In the genomic region with DNA sequence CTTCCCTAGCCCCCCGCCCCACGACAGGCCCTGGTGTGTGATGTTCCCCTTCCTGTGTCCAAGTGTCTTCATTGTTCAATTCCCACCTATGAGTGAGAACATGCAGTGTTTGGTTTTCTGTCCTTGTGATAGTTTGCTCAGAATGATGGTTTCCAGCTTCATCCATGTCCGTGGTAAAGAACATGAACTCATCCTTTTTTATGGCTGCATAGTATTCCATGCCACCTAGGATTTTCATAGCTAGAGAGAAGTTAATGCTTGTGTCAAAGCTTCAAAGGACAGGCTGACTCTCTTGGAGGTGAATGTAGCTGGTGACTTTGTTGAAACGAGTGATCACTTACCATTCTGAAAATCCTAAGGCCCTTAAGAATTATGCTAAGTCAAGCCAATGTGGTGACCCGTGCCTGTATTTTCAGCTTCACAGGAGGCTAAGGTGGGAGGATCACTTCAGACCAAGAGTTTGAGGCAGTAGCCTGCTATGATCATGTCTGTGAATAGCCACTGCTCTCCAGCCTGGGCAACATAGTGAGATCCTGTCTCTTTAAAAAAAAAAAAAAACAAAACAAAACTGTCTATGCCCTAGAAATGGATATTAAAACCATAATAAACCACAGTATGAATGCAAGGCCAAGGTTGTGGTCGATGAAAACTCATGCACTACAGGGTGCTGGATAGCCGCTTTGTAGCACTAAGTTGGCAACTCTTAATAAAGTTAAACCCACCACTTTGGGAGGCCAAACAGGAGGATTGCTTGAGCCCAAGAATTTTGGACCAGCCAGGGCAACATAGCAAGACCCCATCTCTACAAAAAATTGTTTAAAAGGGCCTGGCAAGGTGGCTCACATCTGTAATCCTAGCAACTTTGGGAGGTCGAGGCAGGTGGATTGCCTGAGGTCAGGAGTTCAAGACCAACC, we compare ENCODE assay signal across 26 cellular contexts.
"Had no signal": no experiment of that assay in that cellular context is flagged by ENCODE, and none has a peak within 500 bp of the region (broad histone marks: within the 10 kb centered on the region; RNA-seq: fewer than 3 reads in every experiment).

No MANE protein-coding gene starts in this region.

- DNase-seq: dermis blood vessel endothelial cell; effector memory CD4-positive, alpha-beta T cell; head of caudate nucleus; left ventricle myocardium superior; mesendoderm; midbrain; naive thymus-derived CD4-positive, alpha-beta T cell; stimulated activated CD4-positive, alpha-beta T cell treated with anti-CD3 and anti-CD28 coated beads, Interleukin-12 subunit alpha, Interleukin-12 subunit beta, amount 100 ng/mL, for 4 hours; stimulated activated CD4-positive, alpha-beta T cell treated with anti-CD3 and anti-CD28 coated beads, Interleukin-2, amount 100 ng/mL, for 24 hours; stimulated activated CD4-positive, alpha-beta T cell treated with anti-CD3 and anti-CD28 coated beads, Interleukin-4, amount 100 ng/mL, for 24 hours had no signal

- H3K27me3 ChIP-seq: neural progenitor cell, right atrium auricular region, tibial nerve, upper lobe of left lung had no signal

- H3K4me3 ChIP-seq: coronary artery, lung, neural progenitor cell, prostate gland, right atrium auricular region, smooth muscle cell, thoracic aorta, tibial nerve, upper lobe of left lung had no signal

- H3K27ac ChIP-seq: coronary artery, neural progenitor cell, prostate gland, right atrium auricular region, thoracic aorta, tibial nerve, upper lobe of left lung had no signal

- H3K27me3 Mint-ChIP-seq: naive thymus-derived CD4-positive, alpha-beta T cell; stimulated activated memory B cell treated with anti-CD40 and anti-IgM and Interleukin-4, amounts not matched to agents 10 μg/mL and 1 μg/mL and 100 μg/mL, for 72 hours; stimulated activated naive CD8-positive, alpha-beta T cell treated with anti-CD3 and anti-CD28 coated beads, Interleukin-15, Interleukin-2, amounts not matched to agents 100 ng/mL and 50 ng/mL, for 24 hours had no signal

- H3K4me2 ChIP-seq: neural progenitor cell, smooth muscle cell had no signal

- H2AFZ ChIP-seq: neural progenitor cell had no signal

- FAIRE-seq: frontal cortex, keratinocyte, urothelium cell line had no signal

- H3K36me3 ChIP-seq: neural progenitor cell, prostate gland, thoracic aorta had no signal

- H3K9ac ChIP-seq: neural progenitor cell had no signal

- ATAC-seq: left ventricle myocardium superior; naive thymus-derived CD4-positive, alpha-beta T cell; sciatic nerve; stimulated activated memory B cell treated with anti-CD40 and anti-IgM and Interleukin-4, amounts not matched to agents 10 μg/mL and 1 μg/mL and 100 μg/mL, for 72 hours had no signal

- H3K4me3 Mint-ChIP-seq: naive thymus-derived CD4-positive, alpha-beta T cell; nephron; neural progenitor cell; stimulated activated memory B cell treated with anti-CD40 and anti-IgM and Interleukin-4, amounts not matched to agents 10 μg/mL and 1 μg/mL and 100 μg/mL, for 72 hours; stimulated activated naive CD8-positive, alpha-beta T cell treated with anti-CD3 and anti-CD28 coated beads, Interleukin-15, Interleukin-2, amounts not matched to agents 100 ng/mL and 50 ng/mL, for 24 hours had no signal

- H3K4me1 Mint-ChIP-seq: nephron, neural progenitor cell had no signal

- H3K9me3 Mint-ChIP-seq: nephron; neural progenitor cell; stimulated activated naive CD8-positive, alpha-beta T cell treated with anti-CD3 and anti-CD28 coated beads, Interleukin-15, Interleukin-2, amounts not matched to agents 100 ng/mL and 50 ng/mL, for 24 hours had no signal

- H3K9me3 ChIP-seq: prostate gland, right atrium auricular region, thoracic aorta, tibial nerve, upper lobe of left lung had no signal

- H3K27ac Mint-ChIP-seq: nephron; neural progenitor cell; stimulated activated memory B cell treated with anti-CD40 and anti-IgM and Interleukin-4, amounts not matched to agents 10 μg/mL and 1 μg/mL and 100 μg/mL, for 72 hours; stimulated activated naive CD8-positive, alpha-beta T cell treated with anti-CD3 and anti-CD28 coated beads, Interleukin-15, Interleukin-2, amounts not matched to agents 100 ng/mL and 50 ng/mL, for 24 hours had no signal

- H3K4me1 ChIP-seq: prostate gland, right atrium auricular region, tibial nerve, upper lobe of left lung had no signal
